Comparison of ENCODE assay signal across 21 cellular contexts in the genomic region with DNA sequence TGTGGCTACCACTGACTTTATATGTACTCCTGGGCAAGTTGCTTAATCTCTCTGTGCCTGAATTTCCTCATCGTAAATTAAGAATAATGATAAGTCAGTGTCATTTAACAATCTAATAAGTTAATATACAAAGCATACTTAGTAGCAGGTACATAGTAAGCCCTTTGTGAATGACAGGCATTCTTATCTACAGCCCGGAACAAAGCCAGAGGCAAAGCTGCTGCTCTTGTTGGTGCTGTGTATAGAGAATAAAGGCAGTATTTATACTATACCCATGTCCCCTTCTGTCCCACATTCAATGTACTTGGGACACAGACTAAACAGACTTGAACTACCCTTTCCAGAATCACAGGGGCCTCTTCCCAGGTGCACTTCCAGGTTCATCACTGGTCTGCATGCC.
"Had no signal": no experiment of that assay in that cellular context is flagged by ENCODE, and none has a peak within 500 bp of the region (broad histone marks: within the 10 kb centered on the region; RNA-seq: fewer than 3 reads in every experiment).

No MANE protein-coding gene starts in this region.

- ATAC-seq: effector memory CD8-positive, alpha-beta T cell; esophagus mucosa; foreskin keratinocyte; gastrocnemius medialis; gastroesophageal sphincter; heart left ventricle had no signal

- H3K27me3 ChIP-seq: colonic mucosa, dorsolateral prefrontal cortex, gastrocnemius medialis, gastroesophageal sphincter had no signal

- H3K9me3 ChIP-seq: colonic mucosa, esophagus muscularis mucosa, esophagus squamous epithelium, gastrocnemius medialis, gastroesophageal sphincter, heart left ventricle had no signal

- H3K4me1 ChIP-seq: colonic mucosa, esophagus muscularis mucosa, esophagus squamous epithelium, foreskin keratinocyte, gastrocnemius medialis, gastroesophageal sphincter, heart left ventricle had no signal

- H3K4me3 ChIP-seq: colonic mucosa, dorsolateral prefrontal cortex, esophagus muscularis mucosa, esophagus squamous epithelium, gastrocnemius medialis, gastroesophageal sphincter, heart left ventricle had no signal

- H3K36me3 ChIP-seq: colonic mucosa, esophagus muscularis mucosa, esophagus squamous epithelium, gastrocnemius medialis, gastroesophageal sphincter, heart left ventricle had no signal

- DNase-seq: cerebellar nuclear complex; colonic mucosa; cortex of kidney; dermis blood vessel endothelial cell; dorsolateral prefrontal cortex; effector CD4-positive, alpha-beta T cell; effector CD8-positive, alpha-beta T cell; effector memory CD4-positive, alpha-beta T cell; effector memory CD8-positive, alpha-beta T cell; erythroblast; esophagus squamous epithelium; foreskin fibroblast; foreskin keratinocyte; foreskin melanocyte; gastrocnemius medialis; glutamatergic neuron; heart left ventricle had no signal

- H3K27ac ChIP-seq: colonic mucosa, epithelial cell of prostate, esophagus muscularis mucosa, esophagus squamous epithelium, foreskin keratinocyte, gastrocnemius medialis, gastroesophageal sphincter, heart left ventricle had no signal
